Comparison of ENCODE assay signal across 30 cellular contexts in genomic region chr17:55198690-55199370, GRCh38.
A peak's percentile ranks its signal among the peaks of the same experiment; 100 is the strongest.
DNase-seq lines count a peak whose midpoint lies in the region; ATAC-seq and TF ChIP-seq lines count a peak whose summit lies in the region.
"Had no signal": no experiment of that assay in that cellular context is flagged by ENCODE, and none has a peak within 500 bp of the region (broad histone marks: within the 10 kb centered on the region; RNA-seq: fewer than 3 reads in every experiment).

No MANE protein-coding gene starts in this region.

- DNase-seq in DMS 273 treated with DMSO at 0.1 percent for 48 hours (lab: John Stamatoyannopoulos, UW): peak; percentile 98
- DNase-seq in NCI-H2171 treated with DMSO at 0.1 percent for 48 hours (lab: John Stamatoyannopoulos, UW): peak; percentile 91
- peak; percentile 20 for DNase-seq in astrocyte of the cerebellum (ENCODE audit: low read depth)
- DNase-seq in myocyte (ENCODE audit: low read depth): peak; percentile 79
- DNase-seq in stimulated activated CD4-positive, alpha-beta T cell treated with anti-CD3 and anti-CD28 coated beads, Interleukin-2, amount 100 ng/mL, for 24 hours: no peak
- DNase-seq in ovary: no peak
- DNase-seq in NCI-H128 (lab: John Stamatoyannopoulos, UW; ENCODE audit: unreplicated experiment): no peak
- DNase-seq: activated CD4-positive, alpha-beta T cell treated with anti-CD3 and anti-CD28 coated beads for 4 hours; activated naive CD4-positive, alpha-beta T cell treated with anti-CD3 and anti-CD28 coated beads, Interleukin-2, amount 50 U/mL, for 16 hours; amniotic stem cell; CD4-positive, alpha-beta T cell; EL; H9; immature natural killer cell; Kasumi-1; mammary epithelial cell; MV-4-11; NCI-H146; NCI-H526; SHP77; small intestine; SW 1271; T-helper 9 cell had no signal

- no peaks in the 10 kb centered on the region for H3K36me3 ChIP-seq in ovary
- H3K36me3 ChIP-seq: breast epithelium, thoracic aorta had no signal

- 72 to 83% (median 80%) methylated on average over 2 of the region's 2 CpGs for WGBS in ovary, 3 donors

- no peak for ATAC-seq in activated CD4-positive, CD25-positive, alpha-beta regulatory T cell treated with anti-CD3 and anti-CD28 coated beads, Interleukin-2, amount 50 U/mL, for 24 hours
- ATAC-seq: A549; activated T-helper 17 cell treated with anti-CD3 and anti-CD28 coated beads, Interleukin-2, amount 50 U/mL, for 72 hours; GM12878 had no signal

- H3K27ac ChIP-seq in ovary: no peak overlapping the region
- H3K27ac ChIP-seq: A549, thoracic aorta, VCaP had no signal

- intact Hi-C loops in ovary (cut with DNase I): no loop called here

- in situ Hi-C loops in astrocyte of the cerebellum (cut with HindIII; ENCODE audit: low sequenced_read_pairs): no loop called here

- TF ChIP-seq CTCF in astrocyte of the cerebellum (IDR thresholded peaks at IDR 0.05; ENCODE audit: low read depth, low read length, missing control alignments) (no peak), ovary (IDR thresholded peaks at IDR 0.05) (no peak)

- no peak for TF ChIP-seq EP300 in ovary (IDR thresholded peaks at IDR 0.05)

- H3K27me3 ChIP-seq in ovary: no peaks in the 10 kb centered on the region
- H3K27me3 ChIP-seq: breast epithelium had no signal

- no peaks in the 10 kb centered on the region for H3K4me1 ChIP-seq in ovary (ENCODE audit: insufficient read depth)
- H3K4me1 ChIP-seq: A549, breast epithelium had no signal

- TF ChIP-seq POLR2A in ovary (IDR thresholded peaks at IDR 0.05): no peak

- H3K4me3 ChIP-seq in astrocyte of the cerebellum (ENCODE audit: low read depth, low read length): no peak overlapping the region
- no peak overlapping the region for H3K4me3 ChIP-seq in ovary
- H3K4me3 ChIP-seq: A549, GM12878 had no signal

- H3K9me3 ChIP-seq in ovary: no peaks in the 10 kb centered on the region
- H3K9me3 ChIP-seq: A549, thoracic aorta had no signal

Comparison
In these comparisons a context has a peak if more than half of its experiments do, and no peak if none do; other contexts are left out.
1. DNase-seq: peak in DMS 273 treated with DMSO at 0.1 percent for 48 hours (single experiment), NCI-H2171 treated with DMSO at 0.1 percent for 48 hours (single experiment), astrocyte of the cerebellum (single experiment) and myocyte (single experiment); none in stimulated activated CD4-positive, alpha-beta T cell treated with anti-CD3 and anti-CD28 coated beads, Interleukin-2, amount 100 ng/mL, for 24 hours (0 of 2), ovary (0 of 5) and NCI-H128 (single experiment).